30 cellular contexts compared by ENCODE assay signal in genomic region chr6:162889303-162889702, GRCh38.
"Had no signal": no experiment of that assay in that cellular context is flagged by ENCODE, and none has a peak within 500 bp of the region (broad histone marks: within the 10 kb centered on the region; RNA-seq: fewer than 3 reads in every experiment).

No MANE protein-coding gene starts in this region.

- H3K4me3 ChIP-seq: esophagus muscularis mucosa, gastrocnemius medialis, heart left ventricle had no signal

- H3K4me3 Mint-ChIP-seq: activated CD4-positive, alpha-beta memory T cell treated with anti-CD3 and anti-CD28 coated beads for 36 hours; activated CD4-positive, alpha-beta T cell treated with anti-CD3 and anti-CD28 coated beads for 36 hours; activated CD4-positive, alpha-beta T cell treated with anti-CD3 and anti-CD28 coated beads, Interleukin-2, amount 10 ng/mL, durations not matched to agents 24 days and 14 days; activated CD8-positive, alpha-beta memory T cell treated with anti-CD3 and anti-CD28 coated beads, Interleukin-2, amount 10 ng/mL, durations not matched to agents 7 days and 5 days; activated CD8-positive, alpha-beta T cell treated with anti-CD3 and anti-CD28 coated beads, Interleukin-2, amount 10 ng/mL, durations not matched to agents 7 days and 5 days; activated naive CD8-positive, alpha-beta T cell; activated T-helper 1 cell treated with anti-CD3 and anti-CD28 coated beads, Interleukin-12 subunit alpha, Interleukin-12 subunit beta, Interleukin-2, Interleukin-4 antibody, amounts not matched to agents 30 ng/mL and 10 ng/mL and 1 ng/mL, durations not matched to agents 14 hours and 24 hours and 36 hours; central memory CD8-positive, alpha-beta T cell; effector memory CD8-positive, alpha-beta T cell had no signal

- H3K27ac Mint-ChIP-seq: activated CD4-positive, alpha-beta memory T cell treated with anti-CD3 and anti-CD28 coated beads for 36 hours; activated CD4-positive, alpha-beta T cell treated with anti-CD3 and anti-CD28 coated beads for 36 hours; activated CD4-positive, alpha-beta T cell treated with anti-CD3 and anti-CD28 coated beads, Interleukin-2, amount 10 ng/mL, durations not matched to agents 24 days and 14 days; activated CD8-positive, alpha-beta memory T cell treated with anti-CD3 and anti-CD28 coated beads, Interleukin-2, amount 10 ng/mL, durations not matched to agents 7 days and 5 days; activated CD8-positive, alpha-beta T cell treated with anti-CD3 and anti-CD28 coated beads, Interleukin-2, amount 10 ng/mL, durations not matched to agents 7 days and 5 days; activated naive CD8-positive, alpha-beta T cell; activated T-helper 1 cell treated with anti-CD3 and anti-CD28 coated beads, Interleukin-12 subunit alpha, Interleukin-12 subunit beta, Interleukin-2, Interleukin-4 antibody, amounts not matched to agents 30 ng/mL and 10 ng/mL and 1 ng/mL, durations not matched to agents 14 hours and 24 hours and 36 hours; activated T-helper 2 cell treated with anti-CD3 and anti-CD28 coated beads, Interferon-gamma antibody, Interleukin-2, Interleukin-4, amounts not matched to agents 10 μg/mL and 5 μg/mL and 100 μg/mL, durations not matched to agents 14 hours and 24 hours and 36 hours; effector memory CD8-positive, alpha-beta T cell had no signal

- H3K4me1 ChIP-seq: esophagus muscularis mucosa, foreskin keratinocyte had no signal

- H3K36me3 Mint-ChIP-seq: activated CD4-positive, alpha-beta memory T cell treated with anti-CD3 and anti-CD28 coated beads for 36 hours; activated CD8-positive, alpha-beta memory T cell treated with anti-CD3 and anti-CD28 coated beads, Interleukin-2, amount 10 ng/mL, durations not matched to agents 7 days and 5 days; activated naive CD8-positive, alpha-beta T cell had no signal

- H3K9me3 Mint-ChIP-seq: activated CD4-positive, alpha-beta memory T cell treated with anti-CD3 and anti-CD28 coated beads for 36 hours; activated CD4-positive, alpha-beta T cell treated with anti-CD3 and anti-CD28 coated beads, Interleukin-2, amount 10 ng/mL, durations not matched to agents 24 days and 14 days; activated T-helper 1 cell treated with anti-CD3 and anti-CD28 coated beads, Interleukin-12 subunit alpha, Interleukin-12 subunit beta, Interleukin-2, Interleukin-4 antibody, amounts not matched to agents 30 ng/mL and 10 ng/mL and 1 ng/mL, durations not matched to agents 14 hours and 24 hours and 36 hours; activated T-helper 2 cell treated with anti-CD3 and anti-CD28 coated beads, Interferon-gamma antibody, Interleukin-2, Interleukin-4, amounts not matched to agents 10 μg/mL and 5 μg/mL and 100 μg/mL, durations not matched to agents 14 hours and 24 hours and 36 hours had no signal

- H3K27me3 Mint-ChIP-seq: activated CD4-positive, alpha-beta memory T cell treated with anti-CD3 and anti-CD28 coated beads for 36 hours; activated CD4-positive, alpha-beta T cell treated with anti-CD3 and anti-CD28 coated beads for 36 hours; activated CD4-positive, alpha-beta T cell treated with anti-CD3 and anti-CD28 coated beads, Interleukin-2, amount 10 ng/mL, durations not matched to agents 24 days and 14 days; activated CD8-positive, alpha-beta memory T cell treated with anti-CD3 and anti-CD28 coated beads, Interleukin-2, amount 10 ng/mL, durations not matched to agents 7 days and 5 days; activated naive CD8-positive, alpha-beta T cell; central memory CD8-positive, alpha-beta T cell; effector memory CD8-positive, alpha-beta T cell had no signal

- ATAC-seq: activated CD4-positive, alpha-beta T cell treated with anti-CD3 and anti-CD28 coated beads for 36 hours; activated CD8-positive, alpha-beta memory T cell treated with anti-CD3 and anti-CD28 coated beads, Interleukin-2, amount 10 ng/mL, durations not matched to agents 7 days and 5 days; activated CD8-positive, alpha-beta T cell treated with anti-CD3 and anti-CD28 coated beads, Interleukin-2, amount 10 ng/mL, durations not matched to agents 7 days and 5 days; effector memory CD8-positive, alpha-beta T cell; foreskin keratinocyte; gastrocnemius medialis; heart left ventricle had no signal

- H3K36me3 ChIP-seq: brain microvascular endothelial cell, esophagus muscularis mucosa, gastrocnemius medialis, heart left ventricle had no signal

- H3K27ac ChIP-seq: brain microvascular endothelial cell, esophagus muscularis mucosa, foreskin keratinocyte had no signal

- H3K4me1 Mint-ChIP-seq: activated CD4-positive, alpha-beta T cell treated with anti-CD3 and anti-CD28 coated beads for 36 hours; activated CD4-positive, alpha-beta T cell treated with anti-CD3 and anti-CD28 coated beads, Interleukin-2, amount 10 ng/mL, durations not matched to agents 24 days and 14 days; activated CD8-positive, alpha-beta memory T cell treated with anti-CD3 and anti-CD28 coated beads, Interleukin-2, amount 10 ng/mL, durations not matched to agents 7 days and 5 days; central memory CD8-positive, alpha-beta T cell had no signal

- H3K9me3 ChIP-seq: esophagus muscularis mucosa, gastrocnemius medialis, heart left ventricle had no signal

- H3K27me3 ChIP-seq: brain microvascular endothelial cell, esophagus muscularis mucosa, foreskin keratinocyte, gastrocnemius medialis, heart left ventricle had no signal

- DNase-seq: activated CD4-positive, alpha-beta memory T cell treated with anti-CD3 and anti-CD28 coated beads for 36 hours; activated CD4-positive, alpha-beta T cell treated with anti-CD3 and anti-CD28 coated beads for 36 hours; activated CD4-positive, alpha-beta T cell treated with anti-CD3 and anti-CD28 coated beads, Interleukin-2, amount 10 ng/mL, durations not matched to agents 24 days and 14 days; activated CD4-positive, CD25-positive, alpha-beta regulatory T cell; activated CD4-positive, CD25-positive, alpha-beta regulatory T cell treated with anti-CD3 and anti-CD28 coated beads, Interleukin-2, amount 50 U/mL, for 72 hours; activated CD8-positive, alpha-beta memory T cell treated with anti-CD3 and anti-CD28 coated beads, Interleukin-2, amount 10 ng/mL, durations not matched to agents 7 days and 5 days; activated CD8-positive, alpha-beta memory T cell treated with anti-CD3 and anti-CD28 coated beads, Interleukin-2, amount 50 U/mL, for 4 hours; activated CD8-positive, alpha-beta T cell treated with anti-CD3 and anti-CD28 coated beads, Interleukin-2, amount 10 ng/mL, durations not matched to agents 7 days and 5 days; activated gamma-delta T cell; activated naive CD4-positive, alpha-beta T cell; activated naive CD4-positive, alpha-beta T cell treated with anti-CD3 and anti-CD28 coated beads, Interleukin-2, amount 50 U/mL, for 16 hours; activated T-cell treated with anti-CD3 and anti-CD28 coated beads, Interleukin-2, amount 50 U/mL, for 1 hour; activated T-cell treated with anti-CD3 and anti-CD28 coated beads, Interleukin-2, amount 50 U/mL, for 48 hours; amniotic stem cell; anterior cingulate cortex; brain microvascular endothelial cell; cortex of kidney; dermis blood vessel endothelial cell; effector CD4-positive, alpha-beta T cell; effector memory CD8-positive, alpha-beta T cell; foreskin keratinocyte; gastrocnemius medialis; glutamatergic neuron; heart left ventricle; T-helper 2 cell had no signal
